Comparison of ENCODE assay signal across 24 cellular contexts in the genomic region with DNA sequence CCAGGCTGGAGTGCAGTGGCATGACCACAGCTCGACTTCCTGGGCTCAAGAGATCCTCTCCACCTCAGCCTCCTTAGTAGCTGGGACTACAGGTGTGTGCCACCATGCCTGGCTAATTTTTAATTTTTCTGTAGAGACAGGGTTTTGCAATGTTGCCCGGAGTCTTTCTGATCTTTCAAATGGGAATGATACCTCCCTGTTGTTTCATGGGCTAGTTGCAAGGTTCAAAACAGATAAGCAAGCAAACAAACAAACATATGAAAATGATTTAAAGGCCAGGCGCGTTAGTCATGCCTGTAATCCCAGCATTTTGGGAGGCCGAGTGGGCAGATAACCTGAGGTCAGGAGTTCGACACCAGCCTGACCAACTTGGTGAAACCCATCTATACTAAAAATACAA.
"Had no signal": no experiment of that assay in that cellular context is flagged by ENCODE, and none has a peak within 500 bp of the region (broad histone marks: within the 10 kb centered on the region; RNA-seq: fewer than 3 reads in every experiment).

No MANE protein-coding gene starts in this region.

- H3K4me1 Mint-ChIP-seq: neural progenitor cell had no signal

- ATAC-seq: gastrocnemius medialis; left colon; naive thymus-derived CD4-positive, alpha-beta T cell; stimulated activated memory B cell treated with anti-CD40 and anti-IgM and Interleukin-4, amounts not matched to agents 10 μg/mL and 1 μg/mL and 100 μg/mL, for 72 hours had no signal

- H3K4me1 ChIP-seq: neural progenitor cell had no signal

- H3K9ac ChIP-seq: neural progenitor cell, parathyroid adenoma had no signal

- H3K27ac ChIP-seq: dorsolateral prefrontal cortex, neural progenitor cell, parathyroid adenoma, spleen, testis, upper lobe of left lung had no signal

- H3K79me2 ChIP-seq: parathyroid adenoma had no signal

- H3K27me3 ChIP-seq: dorsolateral prefrontal cortex, gastrocnemius medialis, neural progenitor cell, sigmoid colon, spleen, testis, tibial artery, upper lobe of left lung had no signal

- H3K27ac Mint-ChIP-seq: neural progenitor cell; progenitor cell of endocrine pancreas; stimulated activated memory B cell treated with anti-CD40 and anti-IgM and Interleukin-4, amounts not matched to agents 10 μg/mL and 1 μg/mL and 100 μg/mL, for 72 hours had no signal

- H3K36me3 ChIP-seq: gastrocnemius medialis, neural progenitor cell, sigmoid colon, spleen, tibial artery, upper lobe of left lung had no signal

- H3K9me3 Mint-ChIP-seq: naive thymus-derived CD4-positive, alpha-beta T cell; nephron; neural progenitor cell; stimulated activated memory B cell treated with anti-CD40 and anti-IgM and Interleukin-4, amounts not matched to agents 10 μg/mL and 1 μg/mL and 100 μg/mL, for 72 hours had no signal

- DNase-seq: cerebellar nuclear complex; dorsolateral prefrontal cortex; effector CD4-positive, alpha-beta T cell; gastrocnemius medialis; hippocampal formation; left colon; mesenchymal stem cell; midbrain; naive thymus-derived CD4-positive, alpha-beta T cell; sigmoid colon; spleen; stimulated activated CD4-positive, alpha-beta T cell treated with anti-CD3 and anti-CD28 coated beads, Interleukin-4, amount 100 ng/mL, for 4 hours; stimulated activated naive CD8-positive, alpha-beta T cell treated with anti-CD3 and anti-CD28 coated beads, Interleukin-15, Interleukin-2, amounts not matched to agents 100 U/mL and 50 U/mL, for 24 hours; substantia nigra; testis; tibial artery; upper lobe of left lung had no signal

- H3K4me3 Mint-ChIP-seq: naive thymus-derived CD4-positive, alpha-beta T cell; nephron; neural progenitor cell; stimulated activated memory B cell treated with anti-CD40 and anti-IgM and Interleukin-4, amounts not matched to agents 10 μg/mL and 1 μg/mL and 100 μg/mL, for 72 hours had no signal

- FAIRE-seq: islet of Langerhans, urothelium cell line had no signal

- H3K9me3 ChIP-seq: gastrocnemius medialis, sigmoid colon, spleen, testis, tibial artery, upper lobe of left lung had no signal

- H3K4me2 ChIP-seq: neural progenitor cell had no signal

- H2AFZ ChIP-seq: neural progenitor cell, parathyroid adenoma had no signal

- H3K4me3 ChIP-seq: dorsolateral prefrontal cortex, gastrocnemius medialis, neural progenitor cell, sigmoid colon, spleen, testis, tibial artery, upper lobe of left lung had no signal

- H3K27me3 Mint-ChIP-seq: naive thymus-derived CD4-positive, alpha-beta T cell; stimulated activated memory B cell treated with anti-CD40 and anti-IgM and Interleukin-4, amounts not matched to agents 10 μg/mL and 1 μg/mL and 100 μg/mL, for 72 hours had no signal

- H3K36me3 Mint-ChIP-seq: neural progenitor cell; stimulated activated memory B cell treated with anti-CD40 and anti-IgM and Interleukin-4, amounts not matched to agents 10 μg/mL and 1 μg/mL and 100 μg/mL, for 72 hours had no signal
